12 cellular contexts compared by ENCODE assay signal in genomic region chr19:40365010-40365409, GRCh38. TPM values are rescaled to one million over a fixed set of nuclear protein-coding genes. Genes with fewer than 3 reads are reported as not detected.
DNase-seq lines count a peak whose midpoint lies in the region; ATAC-seq and TF ChIP-seq lines count a peak whose summit lies in the region.
"Had no signal": no experiment of that assay in that cellular context is flagged by ENCODE, and none has a peak within 500 bp of the region (broad histone marks: within the 10 kb centered on the region; RNA-seq: fewer than 3 reads in every experiment).

No MANE protein-coding gene starts in this region.

- H2BK5ac ChIP-seq in trophoblast cell (ENCODE audit: low read depth, low read length, poor library complexity): no peak overlapping the region

- no peak for TF ChIP-seq POLR2A in esophagus muscularis mucosa (IDR thresholded peaks at IDR 0.05; ENCODE audit: low read depth)
- TF ChIP-seq POLR2A in prostate gland (IDR thresholded peaks at IDR 0.05): no peak

- H3K4me3 ChIP-seq in SK-N-SH (ENCODE audit: low read depth in 2 of 2, low read length in 1 of 2) (peak overlapping the region; percentile 49 to 66; a peak in 2 of 4 replicates), esophagus muscularis mucosa (peak overlapping the region in 3 of 4 donors; percentile 43 to 51 (median 50)), trophoblast cell (ENCODE audit: low read depth, low read length) (no peak overlapping the region), prostate gland (peak overlapping the region in 1 of 2 donors; percentile 29)

- H3K36me3 ChIP-seq in SK-N-SH (replicated peaks in 1 of 2; ENCODE audit: control insufficient read depth in 1 of 2, insufficient read depth in 2 of 2, low read length in 1 of 2): peaks cover 6 to 14% of the 10 kb centered on the region in 2 experiments
- peaks cover 7 to 43% (median 36%) of the 10 kb centered on the region in 4 donors for H3K36me3 ChIP-seq in esophagus muscularis mucosa
- H3K36me3 ChIP-seq in trophoblast cell (ENCODE audit: control insufficient read depth in 1 of 2, insufficient read depth in 2 of 2, low read length in 2 of 2): peaks cover 23 to 24% of the 10 kb centered on the region in 2 experiments
- peaks cover 0 to 4% of the 10 kb centered on the region in 2 donors for H3K36me3 ChIP-seq in prostate gland

- no peak overlapping the region for H4K91ac ChIP-seq in trophoblast cell (ENCODE audit: low read depth, low read length)

- peak overlapping the region; percentile 93 for H2BK12ac ChIP-seq in trophoblast cell (ENCODE audit: low read length)

- H3K9me3 ChIP-seq in SK-N-SH: no peaks in the 10 kb centered on the region
- H3K9me3 ChIP-seq in T-helper 17 cell (ENCODE audit: control insufficient read depth, low read length, poor library complexity, severe bottlenecking): no peaks in the 10 kb centered on the region
- no peaks in the 10 kb centered on the region for H3K9me3 ChIP-seq in esophagus muscularis mucosa
- no peaks in the 10 kb centered on the region for H3K9me3 ChIP-seq in trophoblast cell (ENCODE audit: insufficient read depth, low read depth, low read length)
- no peaks in the 10 kb centered on the region for H3K9me3 ChIP-seq in prostate gland
- H3K9me3 ChIP-seq: esophagus squamous epithelium, SJSA1, thyroid gland had no signal

- TF ChIP-seq CTCF in SK-N-SH (IDR thresholded peaks at IDR 0.05) (no peak), esophagus muscularis mucosa (IDR thresholded peaks at IDR 0.05) (no peak), prostate gland (IDR thresholded peaks at IDR 0.05) (no peak)

- TF ChIP-seq EP300 in SK-N-SH (IDR thresholded peaks at IDR 0.05; ENCODE audit: borderline replicate concordance in 1 of 2, low read depth in 1 of 2, low read length in 1 of 2) (no peak), esophagus muscularis mucosa (IDR thresholded peaks at IDR 0.05) (no peak)

- H3K14ac ChIP-seq in trophoblast cell (ENCODE audit: low read length): no peak overlapping the region

- peak overlapping the region in 1 of 2 experiments; percentile 70; a peak in 1 of 4 replicates for H3K27ac ChIP-seq in SK-N-SH (ENCODE audit: low read depth in 2 of 2, low read length in 1 of 2)
- peak overlapping the region in 1 of 4 donors; percentile 56 for H3K27ac ChIP-seq in esophagus muscularis mucosa (replicated peaks in 1 of 4)
- no peak overlapping the region for H3K27ac ChIP-seq in trophoblast cell (ENCODE audit: low read depth, low read length)
- H3K27ac ChIP-seq in prostate gland: peak overlapping the region in 1 of 2 donors; percentile 48
- H3K27ac ChIP-seq: KMS-11, SJSA1, thyroid gland had no signal

- H2AFZ ChIP-seq in SK-N-SH (ENCODE audit: low read depth): peak overlapping the region; percentile 95
- no peak overlapping the region for H2AFZ ChIP-seq in trophoblast cell (ENCODE audit: insufficient read depth, low read length, poor library complexity)

- peak overlapping the region; percentile 27 for H3K27ac Mint-ChIP-seq in T-helper 17 cell
- H3K27ac Mint-ChIP-seq in activated CD8-positive, alpha-beta T cell treated with anti-CD3 and anti-CD28 coated beads, Interleukin-2, amount 10 ng/mL, durations not matched to agents 7 days and 5 days: no peak overlapping the region

- no peaks in the 10 kb centered on the region for H4K20me1 ChIP-seq in SK-N-SH (ENCODE audit: insufficient read depth)

- H3K4me1 ChIP-seq in SK-N-SH (ENCODE audit: control insufficient read depth in 1 of 2, insufficient read depth in 2 of 2, low read depth in 1 of 2, low read length in 1 of 2) (peaks cover 0 to 14% of the 10 kb centered on the region in 2 experiments; a peak in 2 of 4 replicates), esophagus muscularis mucosa (peaks cover 5 to 27% (median 23%) of the 10 kb centered on the region in 4 donors), trophoblast cell (ENCODE audit: control insufficient read depth in 1 of 2, insufficient read depth in 2 of 2, low read length in 2 of 2) (peaks cover 25 to 37% of the 10 kb centered on the region in 2 experiments), prostate gland (replicated peaks) (no peaks in the 10 kb centered on the region)

- WGBS in SK-N-SH (ENCODE audit: low lambda C conversion rate): 74% methylated on average over 3 of the region's 3 CpGs
- 68% methylated on average over 3 of the region's 3 CpGs for WGBS in esophagus muscularis mucosa
- no CpG with 5 or more reads among the region's 3 CpGs for WGBS in trophoblast cell (ENCODE audit: extremely low coverage, insufficient coverage, insufficient read length)
- WGBS in prostate gland: 66% methylated on average over 3 of the region's 3 CpGs

- intact Hi-C loops in esophagus muscularis mucosa (cut with DNase I): no loop called here
- intact Hi-C loops in prostate gland (cut with DNase I): no loop called here

- no peak for ATAC-seq in SK-N-SH treated with all-trans-retinoic acid at 6 μM for 48 hours
- ATAC-seq in T-helper 17 cell: no peak
- no peak for ATAC-seq in HG02610 (IDR thresholded peaks at IDR 0.05; ENCODE audit: unreplicated experiment)
- no peak for ATAC-seq in activated CD8-positive, alpha-beta T cell treated with anti-CD3 and anti-CD28 coated beads, Interleukin-2, amount 10 ng/mL, durations not matched to agents 7 days and 5 days

- H3K79me2 ChIP-seq in SK-N-SH (ENCODE audit: insufficient read depth): peaks cover 9% of the 10 kb centered on the region; the same call in 1 of the 2 replicates
- H3K79me2 ChIP-seq in trophoblast cell (ENCODE audit: control insufficient read depth, insufficient read depth, low read length, poor library complexity): peaks cover 13% of the 10 kb centered on the region

- no peaks in the 10 kb centered on the region for H3K27me3 Mint-ChIP-seq in T-helper 17 cell
- H3K27me3 Mint-ChIP-seq in activated CD8-positive, alpha-beta T cell treated with anti-CD3 and anti-CD28 coated beads, Interleukin-2, amount 10 ng/mL, durations not matched to agents 7 days and 5 days (ENCODE audit: low read depth): no peaks in the 10 kb centered on the region

- H3F3A ChIP-seq in SK-N-SH (replicated peaks; ENCODE audit: insufficient read depth): peaks cover 7% of the 10 kb centered on the region

- H4K12ac ChIP-seq in trophoblast cell (ENCODE audit: low read depth, low read length): peak overlapping the region; percentile 78

- H3K9me3 Mint-ChIP-seq in activated CD8-positive, alpha-beta T cell treated with anti-CD3 and anti-CD28 coated beads, Interleukin-2, amount 10 ng/mL, durations not matched to agents 7 days and 5 days (ENCODE audit: insufficient read depth): no peaks in the 10 kb centered on the region

- no peaks in the 10 kb centered on the region for H3K9me2 ChIP-seq in SK-N-SH

- H2AK5ac ChIP-seq in trophoblast cell (ENCODE audit: low read length): peak overlapping the region; percentile 94

- peaks cover 3% of the 10 kb centered on the region for H3K36me3 Mint-ChIP-seq in T-helper 17 cell (ENCODE audit: low read depth)
- peaks cover 8% of the 10 kb centered on the region for H3K36me3 Mint-ChIP-seq in activated CD8-positive, alpha-beta T cell treated with anti-CD3 and anti-CD28 coated beads, Interleukin-2, amount 10 ng/mL, durations not matched to agents 7 days and 5 days (ENCODE audit: low read depth)

- H3K4me2 ChIP-seq in SK-N-SH: peak overlapping the region; percentile 88
- H3K4me2 ChIP-seq in trophoblast cell (ENCODE audit: low read length): no peak overlapping the region
- H3K4me2 ChIP-seq: KMS-11 had no signal

- H4K8ac ChIP-seq in trophoblast cell (ENCODE audit: low read depth, low read length): no peak overlapping the region

- no peaks in the 10 kb centered on the region for H3K27me3 ChIP-seq in SK-N-SH (ENCODE audit: insufficient read depth)
- H3K27me3 ChIP-seq in esophagus muscularis mucosa: no peaks in the 10 kb centered on the region
- no peaks in the 10 kb centered on the region for H3K27me3 ChIP-seq in trophoblast cell (ENCODE audit: insufficient read depth, low read length)
- no peaks in the 10 kb centered on the region for H3K27me3 ChIP-seq in prostate gland (replicated peaks; ENCODE audit: insufficient read depth)
- H3K27me3 ChIP-seq: esophagus squamous epithelium, SJSA1, thyroid gland had no signal

- H3K18ac ChIP-seq in trophoblast cell (ENCODE audit: low read length): no peak overlapping the region

- H2BK120ac ChIP-seq in trophoblast cell (ENCODE audit: insufficient read depth, low read length, poor library complexity): no peak overlapping the region

- H3K23ac ChIP-seq in trophoblast cell (ENCODE audit: low read length): no peak overlapping the region

- H3K4me1 Mint-ChIP-seq in T-helper 17 cell: peaks cover 17% of the 10 kb centered on the region
- H3K4me1 Mint-ChIP-seq in activated CD8-positive, alpha-beta T cell treated with anti-CD3 and anti-CD28 coated beads, Interleukin-2, amount 10 ng/mL, durations not matched to agents 7 days and 5 days (ENCODE audit: low read depth): peaks cover 24% of the 10 kb centered on the region

- CTCF ChIA-PET in SK-N-SH (lab: Yijun Ruan, JAX): interaction anchor here (1.7 to 2.3 kb wide), 3 partner anchors 39 to 60 kb away, joined by 4 to 12 read pairs (median 6); no protein-coding TSS in a partner anchor
- CTCF ChIA-PET in activated CD8-positive, alpha-beta T cell treated with anti-CD3 and anti-CD28 coated beads, Interleukin-2, amount 10 ng/mL, durations not matched to agents 7 days and 5 days (lab: Charles Lee): interaction anchor here (1.6 to 1.8 kb wide), 2 partner anchors 60 to 270 kb away, joined by 3 to 7 read pairs; no protein-coding TSS in a partner anchor

- H3K4me3 Mint-ChIP-seq in T-helper 17 cell: no peak overlapping the region
- H3K4me3 Mint-ChIP-seq in activated CD8-positive, alpha-beta T cell treated with anti-CD3 and anti-CD28 coated beads, Interleukin-2, amount 10 ng/mL, durations not matched to agents 7 days and 5 days: no peak overlapping the region

- H3K4ac ChIP-seq in trophoblast cell (ENCODE audit: low read depth, low read length): peak overlapping the region; percentile 70

- POLR2A ChIA-PET in SK-N-SH (lab: Yijun Ruan, JAX): interaction anchor here (0.6 to 2.3 kb wide), 3 partner anchors 39 to 61 kb away, joined by 3 to 10 read pairs (median 6); partner anchors contain the start of gene SERTAD1
- POLR2A ChIA-PET in activated CD8-positive, alpha-beta T cell treated with anti-CD3 and anti-CD28 coated beads, Interleukin-2, amount 10 ng/mL, durations not matched to agents 7 days and 5 days (lab: Charles Lee): no interaction called here

- H3K9ac ChIP-seq in SK-N-SH (peak overlapping the region; percentile 65), trophoblast cell (ENCODE audit: low read length) (no peak overlapping the region)
- H3K9ac ChIP-seq: KMS-11 had no signal

- no peak for TF ChIP-seq RAD21 in SK-N-SH (IDR thresholded peaks at IDR 0.05; ENCODE audit: low read length)

- DNase-seq in SK-N-SH: peak; percentile 26
- no peak for DNase-seq in T-helper 17 cell
- no peak for DNase-seq in esophagus muscularis mucosa (ENCODE audit: extremely low spot score)
- DNase-seq in trophoblast cell: no peak
- no peak for DNase-seq in prostate gland (ENCODE audit: low spot score)
- DNase-seq in activated CD8-positive, alpha-beta T cell treated with anti-CD3 and anti-CD28 coated beads, Interleukin-2, amount 10 ng/mL, durations not matched to agents 7 days and 5 days: no peak
- DNase-seq: esophagus squamous epithelium had no signal

- H3K79me1 ChIP-seq in trophoblast cell (ENCODE audit: low read length): peaks cover 26% of the 10 kb centered on the region

RNA-seq across cellular contexts. Expression of gene PLD3, which starts 16.5 kb away (rescaled TPM):
- polyA plus RNA-seq in SK-N-SH (2012; rRNA removed): 449 and 511 TPM in 2 replicates
- 156 and 261 TPM in 2 replicates for polyA plus RNA-seq in SK-N-SH (2012; cell fraction: cytosol; rRNA removed)
- polyA plus RNA-seq in SK-N-SH (2012; cell fraction: nucleus; rRNA removed): 418 and 461 TPM in 2 replicates
- total RNA-seq in T-helper 17 cell (10 to 100 TPM; 75.4 to 77.1 TPM), esophagus muscularis mucosa (100 to 1,000 TPM; 206 to 280 (median 223) TPM), prostate gland (100 to 1,000 TPM; 328 to 639 TPM)
- polyA plus RNA-seq in trophoblast cell (2013): 773 and 872 TPM in 2 replicates
- 10 to 100 TPM; 65.1 to 70.0 TPM for total RNA-seq in activated CD8-positive, alpha-beta T cell treated with anti-CD3 and anti-CD28 coated beads, Interleukin-2, amount 10 ng/mL, durations not matched to agents 7 days and 5 days

RNA-seq across cellular contexts. Expression of gene C19orf47, which starts 16.8 kb away (rescaled TPM):
- 13.9 and 17.2 TPM in 2 replicates for polyA plus RNA-seq in SK-N-SH (2012; rRNA removed)
- 7.8 and 9.6 TPM in 2 replicates for polyA plus RNA-seq in SK-N-SH (2012; cell fraction: cytosol; rRNA removed)
- 21.0 and 30.8 TPM in 2 replicates for polyA plus RNA-seq in SK-N-SH (2012; cell fraction: nucleus; rRNA removed)
- total RNA-seq in T-helper 17 cell: 10 to 100 TPM in 1 of 2 donors, 1 to 10 TPM in 1; 9.5 to 11.9 TPM
- 10 to 100 TPM; 17.9 to 42.6 (median 26.8) TPM for total RNA-seq in esophagus muscularis mucosa
- polyA plus RNA-seq in trophoblast cell (2013): 28.2 and 29.6 TPM in 2 replicates
- total RNA-seq in prostate gland: 10 to 100 TPM; 20.8 to 27.3 TPM
- 10 to 100 TPM; 27.7 to 28.3 TPM for total RNA-seq in activated CD8-positive, alpha-beta T cell treated with anti-CD3 and anti-CD28 coated beads, Interleukin-2, amount 10 ng/mL, durations not matched to agents 7 days and 5 days

RNA-seq across cellular contexts. Expression of gene HIPK4, which starts 25.0 kb away (rescaled TPM):
- 0.13 and 0.23 TPM in 2 replicates for polyA plus RNA-seq in SK-N-SH (2012; rRNA removed)
- 0.01 and 0.09 TPM in 2 replicates for polyA plus RNA-seq in SK-N-SH (2012; cell fraction: cytosol; rRNA removed)
- 0.43 and 0.52 TPM in 2 replicates for polyA plus RNA-seq in SK-N-SH (2012; cell fraction: nucleus; rRNA removed)
- total RNA-seq in T-helper 17 cell (not detected), esophagus muscularis mucosa (under 1 TPM; under 0.01 to 0.63 (median 0.42) TPM), prostate gland (1 to 10 TPM in 1 of 2 donors, under 1 TPM in 1; 0.14 to 2.6 TPM)
- 0.08 and 0.12 TPM in 2 replicates for polyA plus RNA-seq in trophoblast cell (2013)
- total RNA-seq in activated CD8-positive, alpha-beta T cell treated with anti-CD3 and anti-CD28 coated beads, Interleukin-2, amount 10 ng/mL, durations not matched to agents 7 days and 5 days: under 1 TPM in 1 of 2 experiments, not detected in 1; 0.10 TPM

RNA-seq across cellular contexts. Expression of gene PRX, which starts 48.2 kb away (rescaled TPM):
- 2.2 TPM in 2 replicates for polyA plus RNA-seq in SK-N-SH (2012; rRNA removed)
- 1.0 and 1.5 TPM in 2 replicates for polyA plus RNA-seq in SK-N-SH (2012; cell fraction: cytosol; rRNA removed)
- 2.9 and 4.3 TPM in 2 replicates for polyA plus RNA-seq in SK-N-SH (2012; cell fraction: nucleus; rRNA removed)
- total RNA-seq in T-helper 17 cell (1 to 10 TPM; 1.5 to 1.7 TPM), esophagus muscularis mucosa (10 to 100 TPM in 2 of 4 donors, 1 to 10 TPM in 2; 5.8 to 12.4 (median 8.8) TPM), prostate gland (10 to 100 TPM in 1 of 2 donors, 1 to 10 TPM in 1; 4.1 to 10.7 TPM)
- polyA plus RNA-seq in trophoblast cell (2013): 1.9 and 2.0 TPM in 2 replicates
- 1 to 10 TPM in 1 of 2 experiments, under 1 TPM in 1; 0.84 to 1.1 TPM for total RNA-seq in activated CD8-positive, alpha-beta T cell treated with anti-CD3 and anti-CD28 coated beads, Interleukin-2, amount 10 ng/mL, durations not matched to agents 7 days and 5 days
